Comparison of ENCODE assay signal across 14 cellular contexts in the genomic region with DNA sequence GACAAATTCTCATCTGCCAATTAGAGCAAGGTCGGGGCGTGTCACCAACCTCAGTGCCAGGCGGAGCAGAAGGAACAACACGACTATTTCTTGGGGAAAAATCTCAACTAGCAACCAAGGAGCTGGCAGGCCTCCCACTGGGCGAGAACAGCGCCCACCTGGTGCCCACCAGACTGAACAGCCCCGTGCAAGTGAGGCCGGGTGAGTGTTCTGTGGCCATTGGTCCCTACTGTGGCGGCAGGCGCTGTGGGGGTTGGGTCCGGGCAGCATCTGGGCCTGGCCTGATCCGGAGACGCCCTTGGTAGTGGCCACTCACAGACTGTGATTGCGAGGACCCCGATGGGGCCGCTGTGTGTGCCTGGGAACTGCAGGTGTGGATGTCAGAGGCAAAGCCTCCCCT. TPM values are rescaled to one million over a fixed set of nuclear protein-coding genes. Genes with fewer than 3 reads are reported as not detected.
A peak's percentile ranks its signal among the peaks of the same experiment; 100 is the strongest.
DNase-seq lines count a peak whose midpoint lies in the region; ATAC-seq, FAIRE-seq and TF ChIP-seq lines count a peak whose summit lies in the region.
"Had no signal": no experiment of that assay in that cellular context is flagged by ENCODE, and none has a peak within 500 bp of the region (broad histone marks: within the 10 kb centered on the region; RNA-seq: fewer than 3 reads in every experiment).

No MANE protein-coding gene starts in this region.

- CTCF ChIA-PET in activated CD4-positive, alpha-beta memory T cell treated with anti-CD3 and anti-CD28 coated beads for 36 hours (lab: Charles Lee): interaction anchor here (2.5 kb wide), 1 partner anchor 50 kb away, joined by 16 read pairs; no protein-coding TSS in a partner anchor

- peaks cover 11% of the 10 kb centered on the region for H3K36me3 Mint-ChIP-seq in activated CD4-positive, alpha-beta memory T cell treated with anti-CD3 and anti-CD28 coated beads for 36 hours

- H3K9me3 ChIP-seq in esophagus squamous epithelium: no peaks in the 10 kb centered on the region
- no peaks in the 10 kb centered on the region for H3K9me3 ChIP-seq in small intestine (ENCODE audit: control insufficient read depth, low read depth)
- H3K9me3 ChIP-seq: thyroid gland had no signal

- peaks cover 54% of the 10 kb centered on the region for H3K4me1 Mint-ChIP-seq in activated CD4-positive, alpha-beta memory T cell treated with anti-CD3 and anti-CD28 coated beads for 36 hours (ENCODE audit: low read depth)

- no peak for TF ChIP-seq CTCF in esophagus squamous epithelium (IDR thresholded peaks at IDR 0.05)

- H3K27ac Mint-ChIP-seq in activated CD4-positive, alpha-beta memory T cell treated with anti-CD3 and anti-CD28 coated beads for 36 hours: peak overlapping the region; percentile 92

- no peak for FAIRE-seq in small intestine (lab: Jason Lieb, UNC)
- FAIRE-seq: A204.1, D721Med, K562 had no signal

- H3K27me3 Mint-ChIP-seq in activated CD4-positive, alpha-beta memory T cell treated with anti-CD3 and anti-CD28 coated beads for 36 hours: no peaks in the 10 kb centered on the region

- H3K27ac ChIP-seq in esophagus squamous epithelium (peak overlapping the region; percentile 54 to 86 (median 73)), small intestine (ENCODE audit: low read depth in 1 of 2, low read length in 1 of 2) (peak overlapping the region; percentile 50 to 61)

- H3K27me3 ChIP-seq in esophagus squamous epithelium (no peaks in the 10 kb centered on the region), small intestine (ENCODE audit: control insufficient read depth in 2 of 2, insufficient read depth in 2 of 2, low read length in 2 of 2) (no peaks in the 10 kb centered on the region)
- H3K27me3 ChIP-seq: thyroid gland had no signal

- peak; percentile 39 for DNase-seq in activated CD4-positive, alpha-beta T cell treated with anti-CD3 and anti-CD28 coated beads for 48 hours
- no peak for DNase-seq in activated CD4-positive, alpha-beta T cell treated with anti-CD3 and anti-CD28 coated beads for 4 hours
- DNase-seq in activated CD4-positive, alpha-beta memory T cell treated with anti-CD3 and anti-CD28 coated beads for 36 hours: no peak
- DNase-seq in esophagus squamous epithelium (lab: John Stamatoyannopoulos, UW) (no peak), small intestine (no peak), RKO (ENCODE audit: low spot score) (no peak), GM19240 (ENCODE audit: insufficient read length, low spot score) (no peak)
- DNase-seq: NCI-H69, thyroid gland had no signal

- H3K4me1 ChIP-seq in esophagus squamous epithelium: peaks cover 77 to 97% (median 94%) of the 10 kb centered on the region in 3 donors
- peaks cover 14 to 19% of the 10 kb centered on the region in 2 donors for H3K4me1 ChIP-seq in small intestine (ENCODE audit: control insufficient read depth in 2 of 2, insufficient read depth in 1 of 2, low read depth in 1 of 2, low read length in 1 of 2)

- H3K4me3 ChIP-seq in esophagus squamous epithelium: no peak overlapping the region
- no peak overlapping the region for H3K4me3 ChIP-seq in small intestine (ENCODE audit: low read depth in 1 of 2, low read length in 2 of 2)
- H3K4me3 ChIP-seq: K562, thyroid gland had no signal

- ATAC-seq in SK-N-SH treated with all-trans-retinoic acid at 6 μM for 48 hours: no peak
- ATAC-seq: K562, Right ventricle myocardium inferior had no signal

- H3K9me3 Mint-ChIP-seq in activated CD4-positive, alpha-beta memory T cell treated with anti-CD3 and anti-CD28 coated beads for 36 hours: no peaks in the 10 kb centered on the region

- 81 to 85% methylated on average over 6 to 8 of the region's 16 CpGs for WGBS in esophagus squamous epithelium, 2 donors
- 61 to 74% (median 70%) methylated on average over 16 of the region's 16 CpGs for WGBS in small intestine, 3 donors

- intact Hi-C loops in activated CD4-positive, alpha-beta memory T cell treated with anti-CD3 and anti-CD28 coated beads for 36 hours (cut with micrococcal nuclease): loop anchor here (10.0 kb wide), 1 partner anchor 350 kb away; the partner anchor contains the start of gene TRAF2
- intact Hi-C loops in esophagus squamous epithelium (cut with DNase I): no loop called here

- no peak for TF ChIP-seq POLR2A in esophagus squamous epithelium (IDR thresholded peaks at IDR 0.05)

- POLR2A ChIA-PET in activated CD4-positive, alpha-beta memory T cell treated with anti-CD3 and anti-CD28 coated beads for 36 hours (lab: Charles Lee): interaction anchor here (1.3 to 2.3 kb wide), 4 partner anchors 7 to 171 kb away, joined by 4 to 10 read pairs (median 8); partner anchors contain the start of genes DNLZ and NOTCH1

- H3K4me3 Mint-ChIP-seq in activated CD4-positive, alpha-beta memory T cell treated with anti-CD3 and anti-CD28 coated beads for 36 hours: no peak overlapping the region

- H3K36me3 ChIP-seq in esophagus squamous epithelium (peaks cover 0 to 53% (median 0%) of the 10 kb centered on the region in 3 donors), small intestine (ENCODE audit: control insufficient read depth in 2 of 2, insufficient read depth in 2 of 2, low read length in 2 of 2) (no peaks in the 10 kb centered on the region)
- H3K36me3 ChIP-seq: thyroid gland had no signal

TF ChIP-seq in SK-N-SH treated with all-trans-retinoic acid at 6 μM for 48 hours, 23 proteins besides CTCF, POLR2A, EP300 and RAD21:
- TF ChIP-seq CSDC2 (CRISPR knock-in tag; IDR thresholded peaks at IDR 0.05) (no peak), ZFP3 (CRISPR knock-in tag; IDR thresholded peaks at IDR 0.05) (no peak)
TF ChIP-seq in SK-N-SH treated with all-trans-retinoic acid at 6 μM for 48 hours: peak in this region for 0.

RNA-seq across cellular contexts. Expression of gene NOTCH1, which starts 11.5 kb away (rescaled TPM):
- total RNA-seq in activated CD4-positive, alpha-beta memory T cell treated with anti-CD3 and anti-CD28 coated beads for 36 hours: 10 to 100 TPM; 67.0 to 68.3 TPM
- total RNA-seq in esophagus squamous epithelium: 10 to 100 TPM; 32.0 to 40.8 (median 36.2) TPM
- 10 to 100 TPM in 1 of 3 donors, 1 to 10 TPM in 2; 1.8 to 19.8 (median 1.9) TPM for polyA plus RNA-seq in small intestine

RNA-seq across cellular contexts. Expression of gene SEC16A, which starts 51.6 kb away (rescaled TPM):
- 10 to 100 TPM; 54.1 to 57.0 TPM for total RNA-seq in activated CD4-positive, alpha-beta memory T cell treated with anti-CD3 and anti-CD28 coated beads for 36 hours
- 10 to 100 TPM; 31.2 to 49.1 (median 38.6) TPM for total RNA-seq in esophagus squamous epithelium
- polyA plus RNA-seq in small intestine: 10 to 100 TPM; 37.4 to 41.1 (median 38.2) TPM
